8 cellular contexts compared by ENCODE assay signal in genomic region chr5:131164931-131165727, GRCh38. TPM values are rescaled to one million over a fixed set of nuclear protein-coding genes. Genes with fewer than 3 reads are reported as not detected.
A peak's percentile ranks its signal among the peaks of the same experiment; 100 is the strongest.
DNase-seq lines count a peak whose midpoint lies in the region; FAIRE-seq and TF ChIP-seq lines count a peak whose summit lies in the region.

Gene HINT1, minus strand, starts transcription at chr5:131165256. Its CDS starts 51 bp downstream, at chr5:131165205.

- H4K20me1 ChIP-seq in neural cell (ENCODE audit: insufficient read depth), result no peaks in the 10 kb centered on the region

- H2AFZ ChIP-seq in neural cell (ENCODE audit: low read depth, low read length), result peak within 1 kb of the TSS; percentile 70

- TF ChIP-seq POLR2A in H54 (IDR thresholded peaks at IDR 0.05; ENCODE audit: low read depth, low read length), result peak; percentile 86
- peak; percentile 96 for TF ChIP-seq POLR2A in Raji (IDR thresholded peaks at IDR 0.05; ENCODE audit: insufficient read depth, low read depth, low read length)

- no peak for TF ChIP-seq EP300 in neural cell (conservative IDR thresholded peaks at IDR 0.05; ENCODE audit: poor library complexity, severe bottlenecking)

- peak; percentile 93 for DNase-seq in ELR (ENCODE audit: low read depth)
- DNase-seq in H54 (ENCODE audit: insufficient read length, low spot score), result peak; percentile 93
- peak; percentile 99 for DNase-seq in LoVo (ENCODE audit: low spot score)
- DNase-seq in activated effector memory CD4-positive, alpha-beta T cell treated with Interleukin-2 at 50 U/mL for 16 hours, result peak; percentile 88
- peak; percentile 85 for DNase-seq in fibroblast of the aortic adventitia (ENCODE audit: low read depth)

- no peaks in the 10 kb centered on the region for H3K9me2 ChIP-seq in neural cell (ENCODE audit: insufficient read depth, low read length)

- peak; percentile 86 for FAIRE-seq in H54 (lab: Jason Lieb, UNC)

- H3K4me1 ChIP-seq in stomach smooth muscle (ENCODE audit: control insufficient read depth, insufficient read depth, low read length), result peaks cover 5% of the 10 kb centered on the region

- H3K36me3 ChIP-seq in neural cell (ENCODE audit: insufficient read depth, low read length) (peaks cover 6% of the 10 kb centered on the region), stomach smooth muscle (ENCODE audit: control insufficient read depth in 2 of 2, insufficient read depth in 2 of 2, low read length in 2 of 2) (peaks cover 7 to 21% of the 10 kb centered on the region in 2 donors)

- H3K79me2 ChIP-seq in neural cell (replicated peaks; ENCODE audit: insufficient read depth, low read length), result peaks cover 31% of the 10 kb centered on the region

- TF ChIP-seq RAD21 in neural cell (conservative IDR thresholded peaks at IDR 0.05), result peak; percentile 32

- H3K9me3 ChIP-seq in neural cell (ENCODE audit: low read length), result no peaks in the 10 kb centered on the region
- no peaks in the 10 kb centered on the region for H3K9me3 ChIP-seq in stomach smooth muscle (ENCODE audit: control insufficient read depth in 2 of 2, low read length in 2 of 2)

- no peak for TF ChIP-seq CTCF in fibroblast of the aortic adventitia (IDR thresholded peaks at IDR 0.05; ENCODE audit: insufficient read depth, low read length)
- peak; percentile 43 for TF ChIP-seq CTCF in neural cell (IDR thresholded peaks at IDR 0.05; ENCODE audit: poor library complexity, severe bottlenecking)

- H3K9ac ChIP-seq in neural cell (ENCODE audit: low read length) (peak within 1 kb of the TSS; percentile 96), stomach smooth muscle (ENCODE audit: low read length in 2 of 2) (peak within 1 kb of the TSS; percentile 48 to 76)

- peak within 1 kb of the TSS; percentile 88 for H3K27ac ChIP-seq in neural cell (ENCODE audit: low read length)
- H3K27ac ChIP-seq in stomach smooth muscle (ENCODE audit: low read length), result peak within 1 kb of the TSS; percentile 75

- H3K27me3 ChIP-seq in neural cell (ENCODE audit: insufficient read depth, low read depth, low read length) (no peaks in the 10 kb centered on the region), stomach smooth muscle (ENCODE audit: control insufficient read depth in 1 of 2, insufficient read depth in 2 of 2, low read length in 2 of 2) (no peaks in the 10 kb centered on the region)

- H3F3A ChIP-seq in neural cell (ENCODE audit: insufficient read depth, low read length, poor library complexity, severe bottlenecking), result peaks cover 4% of the 10 kb centered on the region

- peak within 1 kb of the TSS; percentile 91 for H3K4me2 ChIP-seq in neural cell (ENCODE audit: low read length)

- H3K4me3 ChIP-seq in fibroblast of the aortic adventitia (ENCODE audit: low read depth, low read length), result peak within 1 kb of the TSS; percentile 94
- peak within 1 kb of the TSS; percentile 93 for H3K4me3 ChIP-seq in neural cell (ENCODE audit: low read length)
- H3K4me3 ChIP-seq in stomach smooth muscle (ENCODE audit: low read length in 2 of 2), result peak within 1 kb of the TSS; percentile 59 to 91

TF ChIP-seq in neural cell, 6 proteins besides CTCF, POLR2A, EP300 and RAD21:
- TF ChIP-seq POLR2AphosphoS5 (IDR thresholded peaks at IDR 0.05) (peak; percentile 94), EZH2 (IDR thresholded peaks at IDR 0.05; ENCODE audit: borderline replicate concordance, insufficient read depth, low read length, poor library complexity, severe bottlenecking) (no peak), MXI1 (conservative IDR thresholded peaks at IDR 0.05; ENCODE audit: poor library complexity, severe bottlenecking) (peak; percentile 71), TAF1 (IDR thresholded peaks at IDR 0.05; ENCODE audit: low read depth) (peak; percentile 29), REST (IDR thresholded peaks at IDR 0.05; ENCODE audit: borderline replicate concordance) (peak; percentile 57), SMC3 (conservative IDR thresholded peaks at IDR 0.05; ENCODE audit: poor library complexity) (peak; percentile 49)

RNA-seq across cellular contexts. Expression of gene HINT1, which starts in this region (rescaled TPM):
- total RNA-seq in fibroblast of the aortic adventitia (ENCODE audit: low replicate concordance), result 132 and 152 TPM in 2 replicates
- 617 and 706 TPM in 2 replicates for polyA plus RNA-seq in neural cell
- 129 and 144 TPM in 2 replicates for polyA minus RNA-seq in neural cell

Comparison
In these comparisons a context has a peak if more than half of its experiments do, and no peak if none do; other contexts are left out.
1. Peak in every context shown above with its lines: DNase-seq, H3K4me3 ChIP-seq and H3K27ac ChIP-seq.